ENCODE assay signal across 8 cellular contexts in the genomic region with DNA sequence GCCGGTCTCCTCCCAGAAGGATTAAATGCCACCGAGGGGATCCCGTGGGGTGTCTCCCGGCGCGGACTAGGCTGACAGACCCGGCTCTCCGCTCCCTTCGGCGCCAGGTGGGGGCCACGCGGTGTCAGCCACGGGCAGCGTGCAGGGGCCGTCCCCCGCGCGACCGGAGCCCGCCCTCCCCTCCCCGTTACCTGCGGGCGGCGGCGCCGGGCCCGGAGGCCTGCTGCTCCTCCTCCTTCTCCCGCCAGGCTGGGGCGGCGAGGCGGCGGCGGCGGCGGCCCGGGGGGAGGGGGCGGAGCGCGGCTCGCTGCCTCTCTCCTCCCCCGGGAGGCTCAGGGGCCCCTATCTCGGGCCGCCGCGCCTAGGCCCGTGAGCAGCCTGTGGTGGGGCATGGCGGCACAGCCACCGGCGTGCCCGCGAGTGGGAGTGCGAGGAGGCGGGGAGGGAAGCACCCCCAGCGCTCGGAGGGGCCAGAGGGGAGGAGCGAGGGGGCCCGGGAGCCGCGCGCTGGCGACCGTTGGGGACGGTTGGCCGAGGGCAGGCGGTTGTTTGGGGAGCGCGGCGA. TPM values are rescaled to one million over a fixed set of nuclear protein-coding genes. Genes with fewer than 3 reads are reported as not detected.
DNase-seq lines count a peak whose midpoint lies in the region; ATAC-seq, FAIRE-seq and TF ChIP-seq lines count a peak whose summit lies in the region.

No MANE protein-coding gene starts in this region.

- H3K27me3 ChIP-seq in psoas muscle (ENCODE audit: insufficient read depth in 3 of 3, low read length in 2 of 3): no peaks in the 10 kb centered on the region
- no peaks in the 10 kb centered on the region for H3K27me3 ChIP-seq in vagina

- peak overlapping the region; percentile 92 for H3K4me3 Mint-ChIP-seq in activated naive CD8-positive, alpha-beta T cell treated with anti-CD3 and anti-CD28 coated beads, Interleukin-2, amount 50 U/mL, for 24 hours

- H3K27ac Mint-ChIP-seq in activated naive CD8-positive, alpha-beta T cell treated with anti-CD3 and anti-CD28 coated beads, Interleukin-2, amount 50 U/mL, for 24 hours: peak overlapping the region; percentile 83

- peaks cover 37% of the 10 kb centered on the region for H3K4me1 Mint-ChIP-seq in activated naive CD8-positive, alpha-beta T cell treated with anti-CD3 and anti-CD28 coated beads, Interleukin-2, amount 50 U/mL, for 24 hours

- H3K27ac ChIP-seq in psoas muscle: peak overlapping the region; percentile 90
- peak overlapping the region; percentile 97 for H3K27ac ChIP-seq in vagina

- TF ChIP-seq POLR2A in vagina (IDR thresholded peaks at IDR 0.05): no peak

- no peak for FAIRE-seq in D721Med (lab: Jason Lieb, UNC)

- 0 to 2% (median 1%) methylated on average over 13 to 58 of the region's 68 CpGs for WGBS in psoas muscle, 3 donors

- peaks cover 2% of the 10 kb centered on the region for H3K36me3 Mint-ChIP-seq in activated naive CD8-positive, alpha-beta T cell treated with anti-CD3 and anti-CD28 coated beads, Interleukin-2, amount 50 U/mL, for 24 hours (ENCODE audit: low read depth)

- H3K4me3 ChIP-seq in psoas muscle: peak overlapping the region; percentile 96
- peak overlapping the region; percentile 90 to 93 for H3K4me3 ChIP-seq in vagina

- DNase-seq in D721Med (ENCODE audit: insufficient read length, low spot score) (peak; percentile 35), SKM-1 (lab: John Stamatoyannopoulos, UW; ENCODE audit: unreplicated experiment) (peak; percentile 54), left ventricle myocardium superior (peak; percentile 83), psoas muscle (peak; percentile 67 to 81), vagina (ENCODE audit: extremely low spot score in 2 of 2) (peak in 1 of 2 donors; percentile 89)
- DNase-seq in activated naive CD8-positive, alpha-beta T cell treated with anti-CD3 and anti-CD28 coated beads, Interleukin-2, amount 50 U/mL, for 24 hours: peak; percentile 62

- H3K4me1 ChIP-seq in psoas muscle: peaks cover 36% of the 10 kb centered on the region
- H3K4me1 ChIP-seq in vagina: peaks cover 49% of the 10 kb centered on the region

- ATAC-seq in GM19463 (IDR thresholded peaks at IDR 0.05; ENCODE audit: unreplicated experiment) (peak; percentile 55), HG03571 (IDR thresholded peaks at IDR 0.05; ENCODE audit: unreplicated experiment) (peak; percentile 50), left ventricle myocardium superior (peak; percentile 91), psoas muscle (peak; percentile 78 to 87 (median 83))
- peak; percentile 76 for ATAC-seq in activated naive CD8-positive, alpha-beta T cell treated with anti-CD3 and anti-CD28 coated beads, Interleukin-2, amount 50 U/mL, for 24 hours

- intact Hi-C loops in left ventricle myocardium superior (cut with micrococcal nuclease) (no loop called here), psoas muscle (cut with DNase I) (loop anchor here in 1 of 2 donors (2.0 to 5.0 kb wide), 2 partner anchors 55 to 68 kb away; no protein-coding TSS in a partner anchor), vagina (cut with DNase I) (no loop called here)

- H3K27me3 Mint-ChIP-seq in activated naive CD8-positive, alpha-beta T cell treated with anti-CD3 and anti-CD28 coated beads, Interleukin-2, amount 50 U/mL, for 24 hours: no peaks in the 10 kb centered on the region

- H3K9me3 Mint-ChIP-seq in activated naive CD8-positive, alpha-beta T cell treated with anti-CD3 and anti-CD28 coated beads, Interleukin-2, amount 50 U/mL, for 24 hours: no peaks in the 10 kb centered on the region

- H3K9me3 ChIP-seq in psoas muscle: no peaks in the 10 kb centered on the region
- no peaks in the 10 kb centered on the region for H3K9me3 ChIP-seq in vagina

- TF ChIP-seq CTCF in D721Med (IDR thresholded peaks at IDR 0.05; ENCODE audit: insufficient read depth, missing control alignments) (no peak), psoas muscle (IDR thresholded peaks at IDR 0.05) (no peak), vagina (IDR thresholded peaks at IDR 0.05) (no peak)

- H3K36me3 ChIP-seq in psoas muscle (ENCODE audit: insufficient read depth in 1 of 2, low read depth in 1 of 2) (no peaks in the 10 kb centered on the region), vagina (no peaks in the 10 kb centered on the region)

RNA-seq across cellular contexts. Expression of gene ZBTB44, which starts 0.5 kb away (rescaled TPM):
- 57.3 TPM for total RNA-seq in left ventricle myocardium superior
- total RNA-seq in psoas muscle: 10 to 100 TPM; 58.6 to 77.2 (median 71.7) TPM
- 10 to 100 TPM in 2 of 3 donors, 1 to 10 TPM in 1; 8.6 to 47.5 (median 20.6) TPM for polyA plus RNA-seq in psoas muscle
- 70.7 TPM for total RNA-seq in vagina
